19 cellular contexts compared by ENCODE assay signal in genomic region chr2:241555711-241556110, GRCh38. TPM values are rescaled to one million over a fixed set of nuclear protein-coding genes. Genes with fewer than 3 reads are reported as not detected.
DNase-seq lines count a peak whose midpoint lies in the region; ATAC-seq and TF ChIP-seq lines count a peak whose summit lies in the region.
"Had no signal": no experiment of that assay in that cellular context is flagged by ENCODE, and none has a peak within 500 bp of the region (broad histone marks: within the 10 kb centered on the region; RNA-seq: fewer than 3 reads in every experiment).

No MANE protein-coding gene starts in this region.

- no peak overlapping the region for H2BK15ac ChIP-seq in mesendoderm (replicated peaks; ENCODE audit: low read depth)

- H3K4me3 Mint-ChIP-seq in GM23338, result no peak overlapping the region
- H3K4me3 Mint-ChIP-seq: CD4-positive, alpha-beta T cell; effector memory CD8-positive, alpha-beta T cell; HFFc6 had no signal

- peaks cover 8% of the 10 kb centered on the region; the same call in 1 of the 2 replicates for H3K27me3 ChIP-seq in GM23338 (ENCODE audit: insufficient read depth)
- H3K27me3 ChIP-seq in mesendoderm (ENCODE audit: insufficient read depth, low read length, poor library complexity), result no peaks in the 10 kb centered on the region

- H3K36me3 Mint-ChIP-seq in GM23338 (ENCODE audit: low read depth), result peaks cover 8% of the 10 kb centered on the region; the same call in 2 of the 3 replicates

- H3K27me3 Mint-ChIP-seq in GM23338 (ENCODE audit: insufficient read depth, low read depth, poor library complexity), result peaks cover 29% of the 10 kb centered on the region

- DNase-seq in GM23338 (ENCODE audit: low spot score), result no peak
- peak; percentile 69 for DNase-seq in NCI-H69 (lab: John Stamatoyannopoulos, UW)
- DNase-seq in dermis blood vessel endothelial cell, result peak; percentile 56
- DNase-seq in mesendoderm, result peak; percentile 75
- DNase-seq in NCI-H82 treated with DMSO at 0.1 percent for 48 hours (lab: John Stamatoyannopoulos, UW; ENCODE audit: unreplicated experiment), result no peak
- DNase-seq in NCI-H2029 (lab: John Stamatoyannopoulos, UW), result no peak
- DNase-seq: activated CD4-positive, alpha-beta T cell treated with anti-CD3 and anti-CD28 coated beads for 1 hour; activated CD8-positive, alpha-beta memory T cell treated with anti-CD3 and anti-CD28 coated beads for 24 hours; CD4-positive, alpha-beta T cell; effector memory CD8-positive, alpha-beta T cell; head of caudate nucleus; HFFc6; stimulated activated CD4-positive, alpha-beta T cell treated with anti-CD3 and anti-CD28 coated beads, Interleukin-4, amount 100 ng/mL, for 1 hour; stimulated activated naive CD8-positive, alpha-beta T cell treated with anti-CD3 and anti-CD28 coated beads, Interleukin-15, Interleukin-2, amounts not matched to agents 100 U/mL and 50 U/mL, for 24 hours; tibial artery had no signal

- WGBS in mesendoderm (ENCODE audit: extremely low coverage, insufficient coverage, low lambda C conversion rate), result no CpG with 5 or more reads among the region's 3 CpGs

- H3K27ac Mint-ChIP-seq in GM23338, result no peak overlapping the region
- H3K27ac Mint-ChIP-seq: activated naive CD4-positive, alpha-beta T cell treated with anti-CD3 and anti-CD28 coated beads, Interleukin-2, amount 50 U/mL, for 72 hours; CD4-positive, alpha-beta T cell; effector memory CD8-positive, alpha-beta T cell; HFFc6 had no signal

- H4K20me1 ChIP-seq in GM23338 (replicated peaks; ENCODE audit: insufficient read depth), result no peaks in the 10 kb centered on the region

- H3K27ac ChIP-seq in GM23338 (ENCODE audit: low read depth), result no peak overlapping the region
- peak overlapping the region; percentile 63 for H3K27ac ChIP-seq in mesendoderm (ENCODE audit: low read depth, low read length)
- H3K27ac ChIP-seq: neutrophil, tibial artery had no signal

- H3K9ac ChIP-seq in mesendoderm (ENCODE audit: low read length), result no peak overlapping the region

- peak overlapping the region; percentile 43; the same call in 1 of the 2 replicates for H3K4me2 ChIP-seq in GM23338
- H3K4me2 ChIP-seq in mesendoderm (ENCODE audit: low read length), result no peak overlapping the region

- H3K4me1 ChIP-seq in GM23338 (ENCODE audit: insufficient read depth) (peaks cover 10% of the 10 kb centered on the region), mesendoderm (ENCODE audit: control insufficient read depth, low read depth, low read length) (peaks cover 4% of the 10 kb centered on the region)

- no peak overlapping the region for H3K4me3 ChIP-seq in GM23338
- no peak overlapping the region for H3K4me3 ChIP-seq in mesendoderm (ENCODE audit: low read length)
- H3K4me3 ChIP-seq: tibial artery had no signal

- H2AK5ac ChIP-seq in mesendoderm (ENCODE audit: low read length), result no peak overlapping the region

- TF ChIP-seq CTCF in GM23338 (conservative IDR thresholded peaks at IDR 0.05; ENCODE audit: low read depth in 2 of 2), result no peak

- no peaks in the 10 kb centered on the region for H3F3A ChIP-seq in GM23338 (replicated peaks; ENCODE audit: low read depth)

- peaks cover 3% of the 10 kb centered on the region for H3K79me1 ChIP-seq in mesendoderm (ENCODE audit: low read length)

- H3K9me3 Mint-ChIP-seq in GM23338, result peaks cover 23% of the 10 kb centered on the region

- H2AFZ ChIP-seq in GM23338, result peak overlapping the region; percentile 56; the same call in 1 of the 2 replicates

- H3K4ac ChIP-seq in mesendoderm (ENCODE audit: low read depth, low read length), result no peak overlapping the region

- H3K36me3 ChIP-seq in GM23338 (ENCODE audit: insufficient read depth) (no peaks in the 10 kb centered on the region), mesendoderm (ENCODE audit: control insufficient read depth, insufficient read depth, low read length) (no peaks in the 10 kb centered on the region)
- H3K36me3 ChIP-seq: neutrophil, tibial artery had no signal

- peaks cover 4% of the 10 kb centered on the region for H3K79me2 ChIP-seq in GM23338 (replicated peaks; ENCODE audit: insufficient read depth)
- peaks cover 7% of the 10 kb centered on the region for H3K79me2 ChIP-seq in mesendoderm (ENCODE audit: control insufficient read depth, insufficient read depth, low read length)

- H3K56ac ChIP-seq in mesendoderm (ENCODE audit: low read length), result peak overlapping the region; percentile 46

- H4K5ac ChIP-seq in mesendoderm (ENCODE audit: low read length), result no peak overlapping the region

- H3K18ac ChIP-seq in mesendoderm (ENCODE audit: low read length), result no peak overlapping the region

- H3K9me2 ChIP-seq in GM23338 (ENCODE audit: insufficient read depth), result no peaks in the 10 kb centered on the region

- H3K4me1 Mint-ChIP-seq in GM23338, result peaks cover 31% of the 10 kb centered on the region

- no peak for ATAC-seq in GM23338
- no peak for ATAC-seq in HG02973 (IDR thresholded peaks at IDR 0.05; ENCODE audit: unreplicated experiment)
- ATAC-seq: activated naive CD4-positive, alpha-beta T cell treated with anti-CD3 and anti-CD28 coated beads, Interleukin-2, amount 50 U/mL, for 72 hours; effector memory CD8-positive, alpha-beta T cell; Right ventricle myocardium inferior; stimulated activated naive CD8-positive, alpha-beta T cell treated with anti-CD3 and anti-CD28 coated beads, Interleukin-15, Interleukin-2, amounts not matched to agents 100 U/mL and 50 U/mL, for 24 hours had no signal

- H2BK5ac ChIP-seq in mesendoderm (ENCODE audit: low read length), result peak overlapping the region; percentile 17

- H3K23ac ChIP-seq in mesendoderm (ENCODE audit: low read length), result no peak overlapping the region

- H2BK120ac ChIP-seq in mesendoderm (ENCODE audit: low read depth, low read length), result no peak overlapping the region

- no peak overlapping the region for H4K8ac ChIP-seq in mesendoderm (ENCODE audit: low read depth, low read length)

TF ChIP-seq in GM23338, 12 proteins besides CTCF, POLR2A, EP300 and RAD21:
- peak; percentile 47; the same call in 1 of the 2 replicates for TF ChIP-seq ETS1 (IDR thresholded peaks at IDR 0.05)
- no peak for TF ChIP-seq EZH2 (IDR thresholded peaks at IDR 0.05; ENCODE audit: low read depth, unreplicated experiment)

RNA-seq across cellular contexts. Expression of gene BOK, which starts 2.8 kb away (rescaled TPM):
- 33.4 and 36.7 TPM in 2 replicates for total RNA-seq in GM23338 (2014; rRNA removed; shearing (Covaris generic))
- 13.5 and 13.6 TPM in 2 replicates for polyA plus RNA-seq in GM23338 (2016; fragmentation: Nextera tagmentation; extraction: Ambion mirVana)
- 88.1 and 99.4 TPM in 2 replicates for total RNA-seq in dermis blood vessel endothelial cell
- 30.7 TPM for polyA plus RNA-seq in mesendoderm (2013, experiment 1 of 2)
- 31.0 TPM for polyA plus RNA-seq in mesendoderm (2013, experiment 2 of 2)
- total RNA-seq: CD4-positive, alpha-beta T cell had no signal

RNA-seq across cellular contexts. Expression of gene STK25, which starts 47.3 kb away (rescaled TPM):
- 275 and 304 TPM in 2 replicates for total RNA-seq in GM23338 (2014; rRNA removed; shearing (Covaris generic))
- polyA plus RNA-seq in GM23338 (2016; fragmentation: Nextera tagmentation; extraction: Ambion mirVana), result 125 and 142 TPM in 2 replicates
- total RNA-seq in dermis blood vessel endothelial cell, result 445 and 536 TPM in 2 replicates
- polyA plus RNA-seq in mesendoderm (2013, experiment 1 of 2), result 106 TPM
- polyA plus RNA-seq in mesendoderm (2013, experiment 2 of 2), result 109 TPM

Comparison
In these comparisons a context has a peak if more than half of its experiments do, and no peak if none do; other contexts are left out.
1. DNase-seq: peak in NCI-H69 (single experiment), dermis blood vessel endothelial cell (single experiment) and mesendoderm (single experiment); none in GM23338 (single experiment), NCI-H82 treated with DMSO at 0.1 percent for 48 hours (single experiment) and NCI-H2029 (single experiment).